Comparison of ENCODE assay signal across 28 cellular contexts in the genomic region with DNA sequence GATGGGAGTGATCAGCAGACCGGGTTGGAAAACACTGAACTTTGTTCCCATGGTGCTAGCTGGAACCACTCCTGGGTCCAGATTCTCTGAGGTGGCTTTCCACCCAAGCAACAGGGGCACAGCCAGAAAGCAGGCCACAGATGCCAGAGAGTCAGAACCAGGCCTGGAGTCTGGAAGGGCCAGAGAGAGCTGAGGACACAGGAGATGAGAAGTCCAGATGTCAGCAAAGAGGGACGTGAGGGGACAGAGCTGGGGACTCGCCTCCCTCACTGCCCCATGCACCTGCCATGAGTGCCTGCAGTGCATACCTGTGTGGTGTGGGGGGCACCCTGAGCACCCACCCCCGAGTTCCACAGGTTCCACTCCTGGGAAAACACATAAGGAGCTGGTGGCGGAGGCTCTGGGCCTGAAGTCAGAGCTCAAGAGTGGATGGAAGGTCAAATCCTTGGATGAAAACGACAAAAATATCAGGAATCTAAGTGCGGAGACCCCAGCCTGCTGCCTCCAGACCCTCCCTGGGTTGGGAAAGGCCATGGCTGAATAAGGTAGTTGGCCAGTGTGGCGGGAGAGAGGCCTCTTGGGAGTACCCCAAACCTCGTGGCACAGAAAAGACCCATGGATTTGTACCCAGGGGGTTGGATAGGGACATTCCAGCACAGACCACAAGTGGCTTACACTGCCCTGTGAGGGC.
DNase-seq lines count a peak whose midpoint lies in the region; ATAC-seq, FAIRE-seq and TF ChIP-seq lines count a peak whose summit lies in the region.
"Had no signal": no experiment of that assay in that cellular context is flagged by ENCODE, and none has a peak within 500 bp of the region (broad histone marks: within the 10 kb centered on the region; RNA-seq: fewer than 3 reads in every experiment).

No MANE protein-coding gene starts in this region.

- no peak for TF ChIP-seq EP300 in HepG2 (IDR thresholded peaks at IDR 0.05; ENCODE audit: low read depth in 2 of 2, low read length in 2 of 2)
- TF ChIP-seq EP300 in HepG2 (CRISPR knock-in tag; IDR thresholded peaks at IDR 0.05; ENCODE audit: borderline replicate concordance) = no peak

- in situ Hi-C loops in HepG2 (cut with HindIII; ENCODE audit: extremely low pct_ligation_motif_present, low pct_unique_long_range_greater_than_20kb) = no loop called here

- H4K5ac ChIP-seq in H9 (ENCODE audit: insufficient read length, low read depth, low read length) = no peak overlapping the region

- H3K4me1 ChIP-seq in H9 (ENCODE audit: insufficient read depth, low read length) (no peaks in the 10 kb centered on the region), HepG2 (ENCODE audit: insufficient read depth, low read length) (no peaks in the 10 kb centered on the region), spleen (peaks cover 6 to 19% (median 13%) of the 10 kb centered on the region in 6 donors)
- H3K4me1 ChIP-seq: gastrocnemius medialis, lower lobe of right lung, SJSA1 had no signal

- H3K27me3 ChIP-seq in H9 (ENCODE audit: insufficient read depth, low read length) (no peaks in the 10 kb centered on the region), HepG2 (ENCODE audit: control insufficient read depth in 1 of 2, insufficient read depth in 2 of 2, low read length in 2 of 2) (peaks cover 12 to 62% of the 10 kb centered on the region in 2 experiments; a peak in 3 of 5 replicates), spleen (replicated peaks in 1 of 7) (peaks cover 0 to 5% (median 0%) of the 10 kb centered on the region in 7 donors)
- H3K27me3 ChIP-seq: adrenal gland, gastrocnemius medialis, SJSA1 had no signal

- no peak overlapping the region for H3K27ac Mint-ChIP-seq in H9
- no peak overlapping the region for H3K27ac Mint-ChIP-seq in activated CD8-positive, alpha-beta memory T cell treated with anti-CD3 and anti-CD28 coated beads, Interleukin-2, amount 10 ng/mL, durations not matched to agents 7 days and 5 days
- H3K27ac Mint-ChIP-seq: CD4-positive, CD25-positive, alpha-beta regulatory T cell had no signal

- H3K4me2 ChIP-seq in H9 (ENCODE audit: insufficient read depth, insufficient read length, low read length) (no peak overlapping the region), HepG2 (ENCODE audit: low read depth, low read length) (no peak overlapping the region)

- H2BK12ac ChIP-seq in H9 (ENCODE audit: insufficient read length, low read depth, low read length) = no peak overlapping the region

- H3K27me3 Mint-ChIP-seq in H9 (ENCODE audit: low read depth) = peaks cover 7% of the 10 kb centered on the region; the same call in 1 of the 2 replicates
- peaks cover 14% of the 10 kb centered on the region for H3K27me3 Mint-ChIP-seq in activated CD8-positive, alpha-beta memory T cell treated with anti-CD3 and anti-CD28 coated beads, Interleukin-2, amount 10 ng/mL, durations not matched to agents 7 days and 5 days

- TF ChIP-seq RAD21 in HepG2 (CRISPR knock-in tag; IDR thresholded peaks at IDR 0.05) = no peak

- no peaks in the 10 kb centered on the region; a peak in 1 of 4 replicates for H3K4me1 Mint-ChIP-seq in H9
- no peaks in the 10 kb centered on the region for H3K4me1 Mint-ChIP-seq in activated CD8-positive, alpha-beta memory T cell treated with anti-CD3 and anti-CD28 coated beads, Interleukin-2, amount 10 ng/mL, durations not matched to agents 7 days and 5 days
- H3K4me1 Mint-ChIP-seq: CD4-positive, CD25-positive, alpha-beta regulatory T cell had no signal

- intact Hi-C loops in HepG2 (cut with micrococcal nuclease; ENCODE audit: unreplicated experiment) = no loop called here
- intact Hi-C loops in spleen (cut with DNase I; ENCODE audit: low total_unique reads) = no loop called here

- POLR2A ChIA-PET in HepG2 (lab: Yijun Ruan, JAX) = no interaction called here

- no peaks in the 10 kb centered on the region for H3K23me2 ChIP-seq in H9 (ENCODE audit: insufficient read length, low read depth, low read length, poor library complexity, severe bottlenecking)

- WGBS in H9 (ENCODE audit: extremely low coverage, insufficient read length, low lambda C conversion rate) = no CpG with 5 or more reads among the region's 9 CpGs
- 8% methylated on average over 9 of the region's 9 CpGs for WGBS in HepG2 (ENCODE audit: low lambda C conversion rate)
- 82 to 86% (median 84%) methylated on average over 8 to 9 of the region's 9 CpGs for WGBS in spleen, 5 donors

- no peak overlapping the region for H2BK15ac ChIP-seq in H9 (ENCODE audit: low read depth, low read length)

- no peak overlapping the region for H3K4ac ChIP-seq in H9 (ENCODE audit: low read depth, low read length)

- no peak overlapping the region for H3K18ac ChIP-seq in H9 (ENCODE audit: insufficient read length, low read depth, low read length)

- no peaks in the 10 kb centered on the region for H3K36me3 ChIP-seq in HepG2 (replicated peaks in 1 of 2; ENCODE audit: control insufficient read depth in 1 of 2, insufficient read depth in 2 of 2, low read length in 2 of 2)
- no peaks in the 10 kb centered on the region for H3K36me3 ChIP-seq in spleen
- H3K36me3 ChIP-seq: adrenal gland, gastrocnemius medialis, lower lobe of right lung, SJSA1, thoracic aorta had no signal

- H3T11ph ChIP-seq in H9 (ENCODE audit: low read length) = no peak overlapping the region

- no peak overlapping the region for H3K14ac ChIP-seq in H9 (ENCODE audit: insufficient read depth, low read length)

- no peak overlapping the region for H4K91ac ChIP-seq in H9 (ENCODE audit: insufficient read length, low read depth, low read length)

- H3K23ac ChIP-seq in H9 (ENCODE audit: insufficient read length, low read depth, low read length) = no peak overlapping the region

- H3K9me3 ChIP-seq in H9 (ENCODE audit: control insufficient read depth, low read depth, low read length) (no peaks in the 10 kb centered on the region), HepG2 (ENCODE audit: low read length) (no peaks in the 10 kb centered on the region), spleen (no peaks in the 10 kb centered on the region)
- H3K9me3 ChIP-seq: adrenal gland, gastrocnemius medialis, lower lobe of right lung, SJSA1, thoracic aorta had no signal

- H4K8ac ChIP-seq in H9 (replicated peaks; ENCODE audit: insufficient read length, low read depth, low read length) = no peak overlapping the region

- DNase-seq in H9 (peak; percentile 10), HepG2 (ENCODE audit: low spot score) (no peak), spleen (peak; percentile 62)
- peak; percentile 27 for DNase-seq in activated CD8-positive, alpha-beta memory T cell treated with anti-CD3 and anti-CD28 coated beads, Interleukin-2, amount 10 ng/mL, durations not matched to agents 7 days and 5 days
- DNase-seq in activated naive CD4-positive, alpha-beta T cell treated with anti-CD3 and anti-CD28 coated beads, Interleukin-2, amount 50 U/mL, for 16 hours = no peak
- no peak for DNase-seq in stimulated activated CD4-positive, alpha-beta T cell treated with anti-CD3 and anti-CD28 coated beads, Interleukin-12 subunit alpha, Interleukin-12 subunit beta, amount 100 ng/mL, for 4 hours
- DNase-seq: activated CD4-positive, alpha-beta T cell treated with anti-CD3 and anti-CD28 coated beads for 4 hours; activated gamma-delta T cell; CD4-positive, CD25-positive, alpha-beta regulatory T cell; cortex of kidney; gastrocnemius medialis; hypothalamus; lower lobe of right lung; NCI-H1694 treated with DMSO at 0.1 percent for 48 hours; NCI-H2171 treated with DMSO at 0.1 percent for 48 hours; NCI-H524; small intestine; stimulated activated CD4-positive, alpha-beta T cell treated with anti-CD3 and anti-CD28 coated beads, Interleukin-4, amount 100 ng/mL, for 24 hours; stimulated activated naive CD4-positive, alpha-beta T cell had no signal

- H4K20me1 ChIP-seq in H9 (ENCODE audit: control insufficient read depth, insufficient read depth, insufficient read length) (no peaks in the 10 kb centered on the region), HepG2 (ENCODE audit: insufficient read depth, low read length) (no peaks in the 10 kb centered on the region)

- no peaks in the 10 kb centered on the region for H3K79me1 ChIP-seq in H9 (ENCODE audit: insufficient read depth, low read depth, low read length, poor library complexity, severe bottlenecking)

- H3K9ac ChIP-seq in H9 (ENCODE audit: extremely low read depth, insufficient read length, low read length) (no peak overlapping the region), HepG2 (ENCODE audit: insufficient read depth, low read depth, low read length) (no peak overlapping the region)

- CTCF ChIA-PET in activated CD8-positive, alpha-beta memory T cell treated with anti-CD3 and anti-CD28 coated beads, Interleukin-2, amount 10 ng/mL, durations not matched to agents 7 days and 5 days (lab: Charles Lee) = no interaction called here
- CTCF ChIA-PET in HepG2 (lab: Yijun Ruan, JAX; ENCODE audit: low intra/inter-chr PET ratio, low total read pairs) = no interaction called here

- FAIRE-seq in HepG2 (lab: Jason Lieb, UNC) = no peak
- FAIRE-seq: D721Med, endometrium, GM12891, H54, small intestine had no signal

- no peak overlapping the region for H2AK5ac ChIP-seq in H9 (ENCODE audit: insufficient read length, low read length)

- ATAC-seq in activated CD8-positive, alpha-beta memory T cell treated with anti-CD3 and anti-CD28 coated beads, Interleukin-2, amount 10 ng/mL, durations not matched to agents 7 days and 5 days = no peak
- peak; percentile 17; the same call in 2 of the 3 replicates for ATAC-seq in HepG2
- no peak for ATAC-seq in HG03095 (IDR thresholded peaks at IDR 0.05; ENCODE audit: unreplicated experiment)
- ATAC-seq: gastrocnemius medialis, Panc1 had no signal

- peaks cover 0 to 2% of the 10 kb centered on the region in 2 experiments; a peak in 3 of 5 replicates for H3K9me3 Mint-ChIP-seq in H9
- H3K9me3 Mint-ChIP-seq in activated CD8-positive, alpha-beta memory T cell treated with anti-CD3 and anti-CD28 coated beads, Interleukin-2, amount 10 ng/mL, durations not matched to agents 7 days and 5 days (ENCODE audit: low read depth) = no peaks in the 10 kb centered on the region
- H3K9me3 Mint-ChIP-seq: CD4-positive, CD25-positive, alpha-beta regulatory T cell had no signal

- H3K36me3 Mint-ChIP-seq in H9 (ENCODE audit: insufficient read depth in 1 of 3, low read depth in 3 of 3) = no peaks in the 10 kb centered on the region
- no peaks in the 10 kb centered on the region for H3K36me3 Mint-ChIP-seq in activated CD8-positive, alpha-beta memory T cell treated with anti-CD3 and anti-CD28 coated beads, Interleukin-2, amount 10 ng/mL, durations not matched to agents 7 days and 5 days
- H3K36me3 Mint-ChIP-seq: CD4-positive, CD25-positive, alpha-beta regulatory T cell had no signal

- H2BK5ac ChIP-seq in H9 (ENCODE audit: insufficient read length, low read length) = no peak overlapping the region

- H3K56ac ChIP-seq in H9 (ENCODE audit: insufficient read length, low read depth, low read length) = no peak overlapping the region

- TF ChIP-seq CTCF in H9 (conservative IDR thresholded peaks at IDR 0.05) (no peak), HepG2 (CRISPR knock-in tag; IDR thresholded peaks at IDR 0.05) (no peak), spleen (IDR thresholded peaks at IDR 0.05 in 8 of 11, conservative IDR thresholded peaks at IDR 0.05 in 3 of 11) (no peak)

- TF ChIP-seq POLR2A in HepG2 (IDR thresholded peaks at IDR 0.05; ENCODE audit: insufficient read depth in 1 of 2, low read depth in 2 of 2, low read length in 2 of 2) (no peak), spleen (IDR thresholded peaks at IDR 0.05) (no peak)

- no peaks in the 10 kb centered on the region for H3K79me2 ChIP-seq in H9 (ENCODE audit: insufficient read depth, low read length)
- H3K79me2 ChIP-seq in HepG2 (ENCODE audit: insufficient read depth, low read length) = no peaks in the 10 kb centered on the region

- H2BK120ac ChIP-seq in H9 (ENCODE audit: low read depth, low read length, poor library complexity, severe bottlenecking) = no peak overlapping the region

- H3K27ac ChIP-seq in H9 (ENCODE audit: insufficient read length, low read depth, low read length) = no peak overlapping the region
- no peak overlapping the region for H3K27ac ChIP-seq in HepG2 (ENCODE audit: extremely low read length, insufficient read depth, low read length)
- no peak overlapping the region for H3K27ac ChIP-seq in spleen
- H3K27ac ChIP-seq: gastrocnemius medialis, lower lobe of right lung, SJSA1, thoracic aorta had no signal

- no peak overlapping the region for H2BK20ac ChIP-seq in H9 (ENCODE audit: low read depth, low read length, poor library complexity, severe bottlenecking)

- no peak overlapping the region for H3K4me3 Mint-ChIP-seq in H9
- no peak overlapping the region for H3K4me3 Mint-ChIP-seq in activated CD8-positive, alpha-beta memory T cell treated with anti-CD3 and anti-CD28 coated beads, Interleukin-2, amount 10 ng/mL, durations not matched to agents 7 days and 5 days

- H3K4me3 ChIP-seq in HepG2 (replicated peaks in 1 of 3; ENCODE audit: insufficient read depth in 1 of 3, low read depth in 2 of 3, low read length in 3 of 3) (no peak overlapping the region), spleen (no peak overlapping the region)
- H3K4me3 ChIP-seq: adrenal gland, gastrocnemius medialis, lower lobe of right lung, SJSA1, thoracic aorta had no signal

- H2AFZ ChIP-seq in H9 (ENCODE audit: low read length) (no peak overlapping the region), HepG2 (ENCODE audit: low read length) (no peak overlapping the region)

- BruUV-seq in HepG2 (replicated peaks; lab: Mats Ljungman, UMichigan) = no TSS peak

Comparison
In these comparisons a context has a peak if more than half of its experiments do, and no peak if none do; other contexts are left out.
1. DNase-seq: peak in H9 (single experiment), activated CD8-positive, alpha-beta memory T cell treated with anti-CD3 and anti-CD28 coated beads, Interleukin-2, amount 10 ng/mL, durations not matched to agents 7 days and 5 days (single experiment) and spleen (single experiment); none in HepG2 (single experiment), activated naive CD4-positive, alpha-beta T cell treated with anti-CD3 and anti-CD28 coated beads, Interleukin-2, amount 50 U/mL, for 16 hours (single experiment) and stimulated activated CD4-positive, alpha-beta T cell treated with anti-CD3 and anti-CD28 coated beads, Interleukin-12 subunit alpha, Interleukin-12 subunit beta, amount 100 ng/mL, for 4 hours (single experiment).